Comparison of ENCODE assay signal across 20 cellular contexts in genomic region chr2:58992062-58992736, GRCh38.
DNase-seq lines count a peak whose midpoint lies in the region; ATAC-seq and TF ChIP-seq lines count a peak whose summit lies in the region.
"Had no signal": no experiment of that assay in that cellular context is flagged by ENCODE, and none has a peak within 500 bp of the region (broad histone marks: within the 10 kb centered on the region; RNA-seq: fewer than 3 reads in every experiment).

No MANE protein-coding gene starts in this region.

- H3K79me2 ChIP-seq in neural cell (replicated peaks; ENCODE audit: insufficient read depth, low read length), result no peaks in the 10 kb centered on the region

- TF ChIP-seq CTCF in brain (conservative IDR thresholded peaks at IDR 0.05) (no peak), neural cell (IDR thresholded peaks at IDR 0.05; ENCODE audit: poor library complexity, severe bottlenecking) (peak; percentile 20)

- peak overlapping the region in 3 of 5 experiments; percentile 19 to 36 (median 32) for H3K27ac Mint-ChIP-seq in brain
- H3K27ac Mint-ChIP-seq: activated naive CD4-positive, alpha-beta T cell treated with anti-CD3 and anti-CD28 coated beads for 36 hours; naive thymus-derived CD4-positive, alpha-beta T cell had no signal

- no peak overlapping the region for H2AFZ ChIP-seq in neural cell (ENCODE audit: low read depth, low read length)

- TF ChIP-seq RAD21 in neural cell (conservative IDR thresholded peaks at IDR 0.05), result peak; percentile 47

- peak overlapping the region; percentile 2 for H3K4me2 ChIP-seq in neural cell (ENCODE audit: low read length)
- H3K4me2 ChIP-seq: BLaER1 treated with 17β-estradiol and CSF1 and Interleukin-3, amounts not matched to agents 10 nM and 100 nM had no signal

- H3K27ac ChIP-seq in neural cell (ENCODE audit: low read length), result peak overlapping the region; percentile 32
- H3K27ac ChIP-seq: BLaER1 treated with 17β-estradiol and CSF1 and Interleukin-3, amounts not matched to agents 10 nM and 100 nM; left ventricle myocardium inferior had no signal

- H3K9me2 ChIP-seq in neural cell (ENCODE audit: insufficient read depth, low read length), result no peaks in the 10 kb centered on the region

- peak; percentile 78 for TF ChIP-seq EP300 in neural cell (conservative IDR thresholded peaks at IDR 0.05; ENCODE audit: poor library complexity, severe bottlenecking)

- no peak for ATAC-seq in HG03442 (IDR thresholded peaks at IDR 0.05; ENCODE audit: unreplicated experiment)
- ATAC-seq in GM19351 (IDR thresholded peaks at IDR 0.05; ENCODE audit: unreplicated experiment), result no peak
- ATAC-seq: naive thymus-derived CD4-positive, alpha-beta T cell had no signal

- H3K9me3 Mint-ChIP-seq in brain, result peaks cover 5 to 13% (median 8%) of the 10 kb centered on the region in 5 experiments
- H3K9me3 Mint-ChIP-seq: activated naive CD4-positive, alpha-beta T cell treated with anti-CD3 and anti-CD28 coated beads for 36 hours had no signal

- peak overlapping the region; percentile 4 for H3K4me3 ChIP-seq in neural cell (ENCODE audit: low read length)
- H3K4me3 ChIP-seq: BLaER1 treated with 17β-estradiol and CSF1 and Interleukin-3, amounts not matched to agents 10 nM and 100 nM; left ventricle myocardium inferior had no signal

- no peaks in the 10 kb centered on the region for H4K20me1 ChIP-seq in neural cell (ENCODE audit: insufficient read depth)
- H4K20me1 ChIP-seq: BLaER1 treated with 17β-estradiol and CSF1 and Interleukin-3, amounts not matched to agents 10 nM and 100 nM had no signal

- H3K27me3 ChIP-seq in neural cell (ENCODE audit: insufficient read depth, low read depth, low read length), result no peaks in the 10 kb centered on the region
- H3K27me3 ChIP-seq: BLaER1 treated with 17β-estradiol and CSF1 and Interleukin-3, amounts not matched to agents 10 nM and 100 nM had no signal

- peaks cover 10% of the 10 kb centered on the region for H3K36me3 Mint-ChIP-seq in brain
- H3K36me3 Mint-ChIP-seq: naive thymus-derived CD4-positive, alpha-beta T cell had no signal

- H3K4me1 Mint-ChIP-seq in brain, result peaks cover 14% of the 10 kb centered on the region
- H3K4me1 Mint-ChIP-seq: naive thymus-derived CD4-positive, alpha-beta T cell had no signal

- H3K27me3 Mint-ChIP-seq in brain, result peaks cover 3% of the 10 kb centered on the region
- H3K27me3 Mint-ChIP-seq: naive thymus-derived CD4-positive, alpha-beta T cell had no signal

- H3K36me3 ChIP-seq in neural cell (ENCODE audit: insufficient read depth, low read length), result no peaks in the 10 kb centered on the region
- H3K36me3 ChIP-seq: BLaER1 treated with 17β-estradiol and CSF1 and Interleukin-3, amounts not matched to agents 10 nM and 100 nM; left ventricle myocardium inferior had no signal

- H3K4me3 Mint-ChIP-seq in brain, result peak overlapping the region in 3 of 5 experiments; percentile 3 to 41 (median 28)
- H3K4me3 Mint-ChIP-seq: activated naive CD4-positive, alpha-beta T cell treated with anti-CD3 and anti-CD28 coated beads for 36 hours; naive thymus-derived CD4-positive, alpha-beta T cell had no signal

- H3K9me3 ChIP-seq in neural cell (ENCODE audit: low read length), result no peaks in the 10 kb centered on the region
- H3K9me3 ChIP-seq: BLaER1 treated with 17β-estradiol and CSF1 and Interleukin-3, amounts not matched to agents 10 nM and 100 nM had no signal

- DNase-seq in DMS53 (lab: John Stamatoyannopoulos, UW) (peak; percentile 89), LHCN-M2 (ENCODE audit: low read depth) (peak; percentile 6), KG1 (lab: John Stamatoyannopoulos, UW) (no peak), NCI-H1694 (lab: John Stamatoyannopoulos, UW) (no peak)
- DNase-seq: activated CD4-positive, alpha-beta T cell treated with anti-CD3 and anti-CD28 coated beads for 48 hours; activated naive CD4-positive, alpha-beta T cell treated with anti-CD3 and anti-CD28 coated beads for 36 hours; activated T-cell treated with anti-CD3 and anti-CD28 coated beads for 4 hours; DMS79 treated with DMSO at 0.1 percent for 48 hours; effector CD4-positive, alpha-beta T cell; hypothalamus; Karpas-422; left ventricle myocardium inferior; naive thymus-derived CD4-positive, alpha-beta T cell; NCI-H2029 treated with DMSO at 0.1 percent for 48 hours; stimulated activated CD4-positive, alpha-beta T cell treated with anti-CD3 and anti-CD28 coated beads, Interleukin-1b, Interleukin-23, amount 100 ng/mL, for 48 hours had no signal

- H3K9ac ChIP-seq in neural cell (ENCODE audit: low read length), result no peak overlapping the region
- H3K9ac ChIP-seq: BLaER1 treated with 17β-estradiol and CSF1 and Interleukin-3, amounts not matched to agents 10 nM and 100 nM had no signal

- no peaks in the 10 kb centered on the region for H3F3A ChIP-seq in neural cell (ENCODE audit: insufficient read depth, low read length, poor library complexity, severe bottlenecking)

TF ChIP-seq in neural cell, 6 proteins besides CTCF, POLR2A, EP300 and RAD21:
- TF ChIP-seq MXI1 (conservative IDR thresholded peaks at IDR 0.05; ENCODE audit: poor library complexity, severe bottlenecking) (no peak), TAF1 (IDR thresholded peaks at IDR 0.05; ENCODE audit: low read depth) (no peak), POLR2AphosphoS5 (IDR thresholded peaks at IDR 0.05) (peak; percentile 74), SMC3 (conservative IDR thresholded peaks at IDR 0.05; ENCODE audit: poor library complexity) (peak; percentile 37), REST (IDR thresholded peaks at IDR 0.05; ENCODE audit: borderline replicate concordance) (peak; percentile 49), EZH2 (IDR thresholded peaks at IDR 0.05; ENCODE audit: borderline replicate concordance, insufficient read depth, low read length, poor library complexity, severe bottlenecking) (no peak)
TF ChIP-seq in neural cell: peak in this region for 3.

Comparison
In these comparisons a context has a peak if more than half of its experiments do, and no peak if none do; other contexts are left out.
1. DNase-seq: peak in DMS53 (single experiment) and LHCN-M2 (single experiment); none in KG1 (single experiment) and NCI-H1694 (single experiment).